13 cellular contexts compared by ENCODE assay signal in genomic region chr1:25770541-25771245, GRCh38. TPM values are rescaled to one million over a fixed set of nuclear protein-coding genes. Genes with fewer than 3 reads are reported as not detected.
A peak's percentile ranks its signal among the peaks of the same experiment; 100 is the strongest.
DNase-seq lines count a peak whose midpoint lies in the region; ATAC-seq and TF ChIP-seq lines count a peak whose summit lies in the region.
"Had no signal": no experiment of that assay in that cellular context is flagged by ENCODE, and none has a peak within 500 bp of the region (broad histone marks: within the 10 kb centered on the region; RNA-seq: fewer than 3 reads in every experiment).

No MANE protein-coding gene starts in this region.

- peak overlapping the region in 2 of 6 donors; percentile 34 to 72 for H3K27ac Mint-ChIP-seq in naive B cell

- ATAC-seq in Right ventricle myocardium superior (ENCODE audit: poor library complexity) (no peak), naive B cell (ENCODE audit: low read depth in 2 of 2) (no peak), GM18502 (IDR thresholded peaks at IDR 0.05; ENCODE audit: poor library complexity, unreplicated experiment) (no peak), upper lobe of right lung (no peak)

- no peaks in the 10 kb centered on the region for H3K36me3 Mint-ChIP-seq in naive B cell

- TF ChIP-seq POLR2A in thyroid gland (IDR thresholded peaks at IDR 0.05): no peak

- peaks cover 5% of the 10 kb centered on the region for H3K36me3 ChIP-seq in cardiac muscle cell
- H3K36me3 ChIP-seq in thyroid gland: no peaks in the 10 kb centered on the region
- H3K36me3 ChIP-seq in upper lobe of right lung: peaks cover 6% of the 10 kb centered on the region
- H3K36me3 ChIP-seq: right lobe of liver had no signal

- DNase-seq in cardiac muscle cell (ENCODE audit: low read depth in 1 of 2, low spot score in 1 of 2): peak in 1 of 2 donors; percentile 54
- DNase-seq in Right ventricle myocardium superior: no peak
- no peak for DNase-seq in naive B cell
- no peak for DNase-seq in thyroid gland
- no peak for DNase-seq in upper lobe of right lung
- DNase-seq in SK-N-DZ (ENCODE audit: low spot score): no peak
- DNase-seq: activated CD8-positive, alpha-beta memory T cell treated with anti-CD3 and anti-CD28 coated beads for 24 hours; mammary epithelial cell; NCI-H1930 had no signal

- H3K4me1 Mint-ChIP-seq in naive B cell: peaks cover 39 to 59% (median 48%) of the 10 kb centered on the region in 3 donors

- 75 to 79% methylated on average over 15 of the region's 15 CpGs for WGBS in thyroid gland, 2 donors

- H3K4me3 ChIP-seq in cardiac muscle cell (no peak overlapping the region), thyroid gland (replicated peaks in 1 of 3) (no peak overlapping the region), upper lobe of right lung (no peak overlapping the region)
- H3K4me3 ChIP-seq: right lobe of liver had no signal

- intact Hi-C loops in Right ventricle myocardium superior (cut with DNase I): no loop called here
- intact Hi-C loops in thyroid gland (cut with DNase I): no loop called here
- intact Hi-C loops in upper lobe of right lung (cut with DNase I): no loop called here

- H3K27me3 ChIP-seq in cardiac muscle cell: no peaks in the 10 kb centered on the region
- H3K27me3 ChIP-seq in thyroid gland: no peaks in the 10 kb centered on the region
- no peaks in the 10 kb centered on the region for H3K27me3 ChIP-seq in upper lobe of right lung
- H3K27me3 ChIP-seq: right lobe of liver had no signal

- H3K4me3 Mint-ChIP-seq in naive B cell: peak overlapping the region in 5 of 8 donors; percentile 63 to 90 (median 79)

- TF ChIP-seq CTCF in cardiac muscle cell (IDR thresholded peaks at IDR 0.05; ENCODE audit: low read depth, low read length): no peak
- TF ChIP-seq CTCF in thyroid gland (IDR thresholded peaks at IDR 0.05): no peak
- no peak for TF ChIP-seq CTCF in upper lobe of right lung (IDR thresholded peaks at IDR 0.05)

- peaks cover 60% of the 10 kb centered on the region for H3K4me1 ChIP-seq in cardiac muscle cell (ENCODE audit: low read depth)
- peaks cover 33 to 37% of the 10 kb centered on the region in 2 donors for H3K4me1 ChIP-seq in thyroid gland
- peaks cover 19% of the 10 kb centered on the region for H3K4me1 ChIP-seq in upper lobe of right lung

- H3K9me3 ChIP-seq in cardiac muscle cell (ENCODE audit: low read depth) (no peaks in the 10 kb centered on the region), thyroid gland (no peaks in the 10 kb centered on the region), upper lobe of right lung (no peaks in the 10 kb centered on the region)
- H3K9me3 ChIP-seq: right lobe of liver had no signal

- no peaks in the 10 kb centered on the region for H3K9me3 Mint-ChIP-seq in naive B cell
- H3K9me3 Mint-ChIP-seq: IgD-negative memory B cell had no signal

- H3K27me3 Mint-ChIP-seq in naive B cell: peaks cover 9 to 51% (median 42%) of the 10 kb centered on the region in 3 donors

- H3K27ac ChIP-seq in cardiac muscle cell (peak overlapping the region; percentile 92), angular gyrus (ENCODE audit: low read depth, low read length) (peak overlapping the region; percentile 27), thyroid gland (peak overlapping the region; percentile 2 to 83 (median 78)), upper lobe of right lung (no peak overlapping the region)
- H3K27ac ChIP-seq: right lobe of liver had no signal

RNA-seq across cellular contexts. Expression of gene SELENON, which starts 29.3 kb away (rescaled TPM):
- total RNA-seq in cardiac muscle cell (97.3 and 123 TPM in 2 replicates), Right ventricle myocardium superior (39.6 TPM), thyroid gland (10 to 100 TPM; 31.2 to 58.2 (median 55.2) TPM), upper lobe of right lung (95.9 TPM)
- polyA plus RNA-seq in cardiac muscle cell (111 and 130 TPM in 2 replicates), naive B cell (ENCODE audit: low read depth in 6 of 6) (1 to 10 TPM; 1.2 to 3.3 (median 1.3) TPM)
- 25.5 and 29.9 TPM in 2 replicates for polyA plus RNA-seq in SK-N-DZ (2014; cell fraction: cytosol; rRNA removed)
- polyA plus RNA-seq in SK-N-DZ (2014; cell fraction: nucleus; rRNA removed): 13.7 and 16.4 TPM in 2 replicates

RNA-seq across cellular contexts. Expression of gene MTFR1L, which starts 49.1 kb away (rescaled TPM):
- 158 and 197 TPM in 2 replicates for total RNA-seq in cardiac muscle cell
- polyA plus RNA-seq in cardiac muscle cell: 251 and 266 TPM in 2 replicates
- total RNA-seq in Right ventricle myocardium superior: 222 TPM
- polyA plus RNA-seq in naive B cell (ENCODE audit: low read depth in 6 of 6): 10 to 100 TPM; 31.9 to 70.8 (median 38.7) TPM
- total RNA-seq in thyroid gland: 100 to 1,000 TPM in 1 of 4 donors, 10 to 100 TPM in 3; 75.7 to 109 (median 99.2) TPM
- 46.0 TPM for total RNA-seq in upper lobe of right lung
- 41.3 and 45.7 TPM in 2 replicates for polyA plus RNA-seq in SK-N-DZ (2014; cell fraction: cytosol; rRNA removed)
- 53.0 and 70.9 TPM in 2 replicates for polyA plus RNA-seq in SK-N-DZ (2014; cell fraction: nucleus; rRNA removed)
